Comparison of ENCODE assay signal across 16 cellular contexts in genomic region chr2:180707175-180707866, GRCh38.
A peak's percentile ranks its signal among the peaks of the same experiment; 100 is the strongest.
DNase-seq lines count a peak whose midpoint lies in the region; ATAC-seq and TF ChIP-seq lines count a peak whose summit lies in the region.
"Had no signal": no experiment of that assay in that cellular context is flagged by ENCODE, and none has a peak within 500 bp of the region (broad histone marks: within the 10 kb centered on the region; RNA-seq: fewer than 3 reads in every experiment).

No MANE protein-coding gene starts in this region.

- ATAC-seq in PC-3 = no peak
- ATAC-seq in GM19324 (IDR thresholded peaks at IDR 0.05; ENCODE audit: low FRiP score, unreplicated experiment) = no peak
- ATAC-seq: T-helper 17 cell had no signal

- H3K9me2 ChIP-seq in PC-3 (replicated peaks; ENCODE audit: low read length) = no peaks in the 10 kb centered on the region
- H3K9me2 ChIP-seq: SK-N-SH had no signal

- no peaks in the 10 kb centered on the region for H4K20me1 ChIP-seq in PC-3 (ENCODE audit: low read length)
- H4K20me1 ChIP-seq: BLaER1 treated with 17β-estradiol and CSF1 and Interleukin-3, amounts not matched to agents 10 nM and 100 nM had no signal

- peaks cover 16% of the 10 kb centered on the region for H3K4me1 Mint-ChIP-seq in Calu3 (ENCODE audit: low read depth, unreplicated experiment)
- H3K4me1 Mint-ChIP-seq: CD8-positive, alpha-beta memory T cell; T-helper 17 cell had no signal

- no peak overlapping the region for H2BK15ac ChIP-seq in neuronal stem cell (ENCODE audit: low read length)

- intact Hi-C loops in Calu3 (cut with micrococcal nuclease; ENCODE audit: unreplicated experiment) = no loop called here
- intact Hi-C loops in PC-3 (cut with micrococcal nuclease) = no loop called here

- no peak overlapping the region for H3K23ac ChIP-seq in neuronal stem cell (ENCODE audit: low read depth, low read length, poor library complexity)

- no peak overlapping the region for H3K4me3 Mint-ChIP-seq in Calu3 (ENCODE audit: low read depth, unreplicated experiment)
- H3K4me3 Mint-ChIP-seq: CD8-positive, alpha-beta memory T cell; T-helper 17 cell had no signal

- H3K36me3 Mint-ChIP-seq in Calu3 (ENCODE audit: insufficient read depth, unreplicated experiment) = no peaks in the 10 kb centered on the region
- H3K36me3 Mint-ChIP-seq: CD8-positive, alpha-beta memory T cell had no signal

- H3K9ac ChIP-seq in PC-3 (ENCODE audit: low read length) = no peak overlapping the region
- H3K9ac ChIP-seq in neuronal stem cell (ENCODE audit: low read depth, low read length, poor library complexity) = no peak overlapping the region
- H3K9ac ChIP-seq: BLaER1 treated with 17β-estradiol and CSF1 and Interleukin-3, amounts not matched to agents 10 nM and 100 nM; SK-N-SH had no signal

- H3K27me3 Mint-ChIP-seq in Calu3 (ENCODE audit: unreplicated experiment) = no peaks in the 10 kb centered on the region

- peak overlapping the region; percentile 42 for H3K27ac Mint-ChIP-seq in Calu3 (ENCODE audit: unreplicated experiment)
- H3K27ac Mint-ChIP-seq: CD8-positive, alpha-beta memory T cell; T-helper 17 cell had no signal

- no peak overlapping the region for H2BK120ac ChIP-seq in neuronal stem cell (ENCODE audit: low read depth, low read length)

- POLR2A ChIA-PET in PC-3 (lab: Charles Lee; ENCODE audit: unreplicated experiment) = interaction anchor here (0.6 kb wide), 1 partner anchor 16 kb away, joined by 5 read pairs; no protein-coding TSS in a partner anchor

- H3K36me3 ChIP-seq in PC-3 (ENCODE audit: low read depth, low read length) (no peaks in the 10 kb centered on the region; the same call in 1 of the 2 replicates), neuronal stem cell (replicated peaks in 1 of 2; ENCODE audit: control insufficient read depth in 2 of 2, insufficient read depth in 2 of 2, low read length in 2 of 2) (no peaks in the 10 kb centered on the region)
- H3K36me3 ChIP-seq: BLaER1 treated with 17β-estradiol and CSF1 and Interleukin-3, amounts not matched to agents 10 nM and 100 nM; Peyer's patch had no signal

- no peaks in the 10 kb centered on the region for H3K9me3 Mint-ChIP-seq in Calu3 (ENCODE audit: low read depth, unreplicated experiment)
- H3K9me3 Mint-ChIP-seq: CD8-positive, alpha-beta memory T cell had no signal

- H2BK12ac ChIP-seq in neuronal stem cell (ENCODE audit: low read length) = no peak overlapping the region

- no peak overlapping the region for H3K4me2 ChIP-seq in PC-3 (ENCODE audit: low read length)
- H3K4me2 ChIP-seq in neuronal stem cell (ENCODE audit: insufficient read depth, low read length, poor library complexity, severe bottlenecking) = no peak overlapping the region
- H3K4me2 ChIP-seq: SK-N-SH had no signal

- no peak overlapping the region for H3K18ac ChIP-seq in neuronal stem cell (ENCODE audit: low read length)

- H3K4me1 ChIP-seq in PC-3 (ENCODE audit: insufficient read depth, low read length) (peaks cover 44% of the 10 kb centered on the region), neuronal stem cell (ENCODE audit: control insufficient read depth in 2 of 2, insufficient read depth in 1 of 2, low read depth in 1 of 2, low read length in 2 of 2) (peaks cover 0 to 5% of the 10 kb centered on the region in 2 donors)
- H3K4me1 ChIP-seq: Peyer's patch had no signal

- no peak overlapping the region for H3K14ac ChIP-seq in neuronal stem cell (ENCODE audit: low read length)

- no peak overlapping the region for H2AFZ ChIP-seq in PC-3 (ENCODE audit: low read length)
- H2AFZ ChIP-seq in neuronal stem cell (ENCODE audit: low read length) = peak overlapping the region; percentile 21

- no peak overlapping the region for H2BK5ac ChIP-seq in neuronal stem cell (ENCODE audit: low read length)

- H2AK5ac ChIP-seq in neuronal stem cell (ENCODE audit: low read depth, low read length) = no peak overlapping the region

- H3K79me2 ChIP-seq in PC-3 (ENCODE audit: low read length) = peaks cover 4% of the 10 kb centered on the region; the same call in 1 of the 2 replicates

- H3K79me1 ChIP-seq in neuronal stem cell (ENCODE audit: low read depth, low read length) = no peaks in the 10 kb centered on the region

- no peak for TF ChIP-seq CTCF in Calu3 (IDR thresholded peaks at IDR 0.05; ENCODE audit: unreplicated experiment)
- TF ChIP-seq CTCF in PC-3 (conservative IDR thresholded peaks at IDR 0.05; ENCODE audit: low read depth, low read length) = no peak

- no peak overlapping the region for H4K8ac ChIP-seq in neuronal stem cell (ENCODE audit: low read depth, low read length)

- DNase-seq in Calu3 (no peak), Kasumi-1 (lab: John Stamatoyannopoulos, UW) (peak; percentile 79 to 81), PC-3 (no peak), neuronal stem cell (ENCODE audit: low spot score) (no peak), occipital lobe (lab: John Stamatoyannopoulos, UW) (no peak), NCI-H774 (lab: John Stamatoyannopoulos, UW) (no peak)
- DNase-seq: CD8-positive, alpha-beta memory T cell; DND-41; GDM1; KG1; Right ventricle myocardium superior; SK-N-SH; T-helper 17 cell had no signal

- H3K27me3 ChIP-seq in PC-3 (ENCODE audit: low read length) (no peaks in the 10 kb centered on the region), neuronal stem cell (ENCODE audit: control insufficient read depth in 3 of 3, insufficient read depth in 3 of 3, low read depth in 1 of 3, low read length in 3 of 3) (no peaks in the 10 kb centered on the region)
- H3K27me3 ChIP-seq: BLaER1 treated with 17β-estradiol and CSF1 and Interleukin-3, amounts not matched to agents 10 nM and 100 nM; Peyer's patch had no signal

- H3K4me3 ChIP-seq in PC-3 (ENCODE audit: low read length) (no peak overlapping the region), neuronal stem cell (ENCODE audit: low read length in 2 of 2) (no peak overlapping the region)
- H3K4me3 ChIP-seq: BLaER1 treated with 17β-estradiol and CSF1 and Interleukin-3, amounts not matched to agents 10 nM and 100 nM; Peyer's patch had no signal

- BruUV-seq in Calu3 (replicated peaks; lab: Mats Ljungman, UMichigan) (no TSS peak), PC-3 (replicated peaks; lab: Mats Ljungman, UMichigan) (no TSS peak)

- no CpG with 5 or more reads among the region's 3 CpGs for WGBS in neuronal stem cell (ENCODE audit: extremely low coverage in 2 of 2, insufficient read length in 2 of 2, insufficient replicate concordance in 1 of 2), 2 donors

- H3K4ac ChIP-seq in neuronal stem cell (ENCODE audit: low read length) = no peak overlapping the region

- no peak overlapping the region for H4K91ac ChIP-seq in neuronal stem cell (ENCODE audit: low read depth, low read length, poor library complexity)

- CTCF ChIA-PET in Calu3 (lab: Charles Lee) (interaction anchor here (0.8 to 1.4 kb wide), 2 partner anchors 15 to 213 kb away, joined by 3 to 4 read pairs; no protein-coding TSS in a partner anchor), PC-3 (lab: Charles Lee) (no interaction called here)

- H3K9me3 ChIP-seq in PC-3 (ENCODE audit: low read length) = no peaks in the 10 kb centered on the region
- H3K9me3 ChIP-seq in neuronal stem cell (replicated peaks in 1 of 2; ENCODE audit: control insufficient read depth in 2 of 2, insufficient read depth in 1 of 2, low read depth in 1 of 2, low read length in 2 of 2) = no peaks in the 10 kb centered on the region
- H3K9me3 ChIP-seq: Peyer's patch, SK-N-SH had no signal

- H3F3A ChIP-seq in PC-3 (ENCODE audit: low read length, unreplicated experiment) = no peaks in the 10 kb centered on the region

- H3K27ac ChIP-seq in PC-3 (ENCODE audit: low read length) (0 out of 2 replicates have a peak overlapping the region, but pooled peaks have one; percentile 5), neuronal stem cell (replicated peaks; ENCODE audit: low read length) (peak overlapping the region; percentile 24)
- H3K27ac ChIP-seq: Peyer's patch had no signal

Comparison
In these comparisons a context has a peak if more than half of its experiments do, and no peak if none do; other contexts are left out.
1. DNase-seq: peak in Kasumi-1 (2 of 2); none in Calu3 (single experiment), PC-3 (single experiment), neuronal stem cell (single experiment), occipital lobe (single experiment) and NCI-H774 (single experiment).